Comparison of ENCODE assay signal across 1 cellular context in the genomic region with DNA sequence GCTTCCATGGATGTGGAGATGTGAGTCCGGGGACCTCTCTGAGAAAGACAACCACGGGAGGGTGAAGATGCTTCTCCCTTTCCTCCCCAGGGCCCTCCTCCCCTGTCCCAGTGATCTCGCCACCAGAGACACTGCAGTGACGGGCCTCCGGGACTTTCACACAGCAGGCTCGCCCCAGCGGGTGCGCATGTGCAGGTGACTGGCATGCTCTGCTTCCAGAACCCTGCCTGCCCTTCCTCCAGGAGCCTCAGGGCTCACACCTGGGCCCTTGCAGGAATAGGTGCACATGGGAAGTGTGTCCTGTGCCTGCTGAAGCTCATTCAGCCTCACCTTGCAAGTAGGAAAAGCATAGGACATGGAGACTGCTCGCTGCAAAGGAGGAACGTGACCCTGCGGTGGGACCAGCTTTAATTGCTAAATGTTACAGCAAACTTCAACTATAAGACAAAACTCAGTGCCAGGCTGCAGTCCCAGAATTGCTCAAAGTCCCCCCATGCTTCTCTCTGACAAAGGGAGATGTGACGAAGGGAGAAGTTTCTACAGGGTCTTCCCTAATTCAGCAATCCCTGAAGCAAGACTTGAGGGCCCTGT.
TF ChIP-seq lines count a peak whose summit lies in the region.

No MANE protein-coding gene starts in this region.

TF ChIP-seq in H1, 55 proteins besides CTCF, POLR2A, EP300 and RAD21:
- TF ChIP-seq BACH1 (IDR thresholded peaks at IDR 0.05; ENCODE audit: low read length) (no peak), ASH2L (IDR thresholded peaks at IDR 0.05; ENCODE audit: low read length) (no peak), JUN (IDR thresholded peaks at IDR 0.05; ENCODE audit: low read depth, low read length) (no peak), CHD2 (IDR thresholded peaks at IDR 0.05; ENCODE audit: low read length) (no peak), ZNF274 (IDR thresholded peaks at IDR 0.05; ENCODE audit: borderline replicate concordance, extremely low read depth, low read length) (no peak), CHD1 (IDR thresholded peaks at IDR 0.05; ENCODE audit: low read depth, low read length) (no peak), USF2 (IDR thresholded peaks at IDR 0.05; ENCODE audit: low read length) (no peak), CBX5 (IDR thresholded peaks at IDR 0.05; ENCODE audit: low read depth, low read length) (no peak), SIX5 (IDR thresholded peaks at IDR 0.05; ENCODE audit: low read depth, low read length) (no peak), GABPA (IDR thresholded peaks at IDR 0.05; ENCODE audit: borderline replicate concordance, insufficient read depth, low read length) (no peak), NANOG (IDR thresholded peaks at IDR 0.05; ENCODE audit: insufficient read depth, low read depth, low read length, poor library complexity, severe bottlenecking) (no peak), CBX8 (IDR thresholded peaks at IDR 0.05; ENCODE audit: borderline replicate concordance, low read depth, low read length) (no peak), BRCA1 (IDR thresholded peaks at IDR 0.05; ENCODE audit: low read depth, low read length) (no peak)
